Comparison of ENCODE assay signal across 26 cellular contexts in the genomic region with DNA sequence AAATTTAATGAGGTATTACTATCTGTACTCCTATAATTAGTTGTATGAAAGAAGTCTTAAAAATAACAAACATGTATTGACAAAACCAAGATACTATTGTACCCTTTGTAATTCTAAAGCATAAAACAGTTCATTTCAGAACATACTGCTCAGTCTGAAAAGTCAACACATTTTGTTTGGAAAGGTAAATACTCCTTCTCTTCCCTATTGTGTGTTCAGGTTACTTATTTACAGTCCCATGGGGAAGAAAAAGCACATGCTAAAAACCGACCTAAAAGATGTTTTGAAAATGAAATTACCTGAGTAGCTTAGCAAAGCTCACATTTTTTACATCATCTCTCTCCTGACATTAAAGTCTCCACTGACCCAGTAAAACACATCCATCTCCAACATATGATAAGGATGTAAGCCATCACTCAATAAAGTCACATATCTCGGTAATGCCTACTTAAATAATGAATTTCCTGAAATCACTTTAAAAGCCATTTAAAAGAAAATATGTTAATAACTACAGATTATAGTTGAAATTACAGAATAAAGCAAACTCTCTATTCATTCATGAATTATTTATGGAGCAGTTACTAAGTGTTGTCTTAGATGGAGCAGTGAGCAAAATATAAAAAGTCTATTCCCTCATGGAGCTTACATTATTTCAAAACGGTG.
DNase-seq lines count a peak whose midpoint lies in the region; ATAC-seq and FAIRE-seq lines count a peak whose summit lies in the region.
"Had no signal": no experiment of that assay in that cellular context is flagged by ENCODE, and none has a peak within 500 bp of the region (broad histone marks: within the 10 kb centered on the region; RNA-seq: fewer than 3 reads in every experiment).

No MANE protein-coding gene starts in this region.

- no peaks in the 10 kb centered on the region for H3K9me3 ChIP-seq in mucosa of rectum (ENCODE audit: control insufficient read depth in 2 of 2, low read length in 2 of 2)
- H3K9me3 ChIP-seq: heart left ventricle, upper lobe of right lung had no signal

- peaks cover 13 to 27% of the 10 kb centered on the region in 2 donors for H3K4me1 ChIP-seq in mucosa of rectum (ENCODE audit: control insufficient read depth in 2 of 2, insufficient read depth in 2 of 2, low read length in 2 of 2)
- H3K4me1 ChIP-seq: parathyroid adenoma, upper lobe of right lung had no signal

- FAIRE-seq in colon (lab: Jason Lieb, UNC), result peak; percentile 65
- FAIRE-seq: G401.6, GM18507, TTC549 had no signal

- ATAC-seq in HG02885 (IDR thresholded peaks at IDR 0.05; ENCODE audit: poor library complexity, unreplicated experiment) (no peak), HG03342 (IDR thresholded peaks at IDR 0.05; ENCODE audit: unreplicated experiment) (no peak), HG03439 (IDR thresholded peaks at IDR 0.05; ENCODE audit: unreplicated experiment) (no peak)
- ATAC-seq: activated CD4-positive, alpha-beta T cell treated with anti-CD3 and anti-CD28 coated beads for 36 hours; heart left ventricle; natural killer cell; sciatic nerve; upper lobe of right lung had no signal

- no peaks in the 10 kb centered on the region for H3K36me3 ChIP-seq in mucosa of rectum (ENCODE audit: control insufficient read depth in 2 of 2, insufficient read depth in 2 of 2, low read length in 2 of 2)
- H3K36me3 ChIP-seq: heart left ventricle, upper lobe of right lung had no signal

- no peak overlapping the region for H3K9ac ChIP-seq in mucosa of rectum (ENCODE audit: low read depth in 1 of 2, low read length in 2 of 2)
- H3K9ac ChIP-seq: parathyroid adenoma had no signal

- H3K27me3 ChIP-seq in mucosa of rectum (ENCODE audit: control insufficient read depth in 2 of 2, insufficient read depth in 2 of 2, low read length in 2 of 2), result no peaks in the 10 kb centered on the region
- H3K27me3 ChIP-seq: heart left ventricle, upper lobe of right lung had no signal

- peak overlapping the region; percentile 78 to 81 for H3K27ac ChIP-seq in mucosa of rectum (ENCODE audit: low read depth in 2 of 2, low read length in 2 of 2)
- H3K27ac ChIP-seq: heart left ventricle, parathyroid adenoma, upper lobe of right lung had no signal

- no peak overlapping the region for H3K4me3 ChIP-seq in mucosa of rectum (ENCODE audit: low read length in 2 of 2)
- H3K4me3 ChIP-seq: heart left ventricle, upper lobe of right lung had no signal

- DNase-seq in DMS153 (lab: John Stamatoyannopoulos, UW) (peak; percentile 63), NCI-H1930 (lab: John Stamatoyannopoulos, UW) (peak; percentile 63 to 77)
- DNase-seq: activated CD4-positive, alpha-beta T cell treated with anti-CD3 and anti-CD28 coated beads for 36 hours; activated naive CD4-positive, alpha-beta T cell treated with anti-CD3 and anti-CD28 coated beads for 36 hours; activated T-cell treated with anti-CD3 and anti-CD28 coated beads, Interleukin-2, amount 50 U/mL, for 48 hours; anterior cingulate cortex; dermis blood vessel endothelial cell; H7; heart left ventricle; KBM-7; natural killer cell; SIG-M5; stimulated activated CD4-positive, alpha-beta T cell treated with anti-CD3 and anti-CD28 coated beads, Interleukin-15, amount 100 ng/mL, for 24 hours; stimulated activated CD8-positive, alpha-beta memory T cell treated with anti-CD3 and anti-CD28 coated beads, Interleukin-4, amount 100 ng/mL, for 48 hours; T-helper 1 cell; upper lobe of right lung had no signal
